Comparison of ENCODE assay signal across 15 cellular contexts in the genomic region with DNA sequence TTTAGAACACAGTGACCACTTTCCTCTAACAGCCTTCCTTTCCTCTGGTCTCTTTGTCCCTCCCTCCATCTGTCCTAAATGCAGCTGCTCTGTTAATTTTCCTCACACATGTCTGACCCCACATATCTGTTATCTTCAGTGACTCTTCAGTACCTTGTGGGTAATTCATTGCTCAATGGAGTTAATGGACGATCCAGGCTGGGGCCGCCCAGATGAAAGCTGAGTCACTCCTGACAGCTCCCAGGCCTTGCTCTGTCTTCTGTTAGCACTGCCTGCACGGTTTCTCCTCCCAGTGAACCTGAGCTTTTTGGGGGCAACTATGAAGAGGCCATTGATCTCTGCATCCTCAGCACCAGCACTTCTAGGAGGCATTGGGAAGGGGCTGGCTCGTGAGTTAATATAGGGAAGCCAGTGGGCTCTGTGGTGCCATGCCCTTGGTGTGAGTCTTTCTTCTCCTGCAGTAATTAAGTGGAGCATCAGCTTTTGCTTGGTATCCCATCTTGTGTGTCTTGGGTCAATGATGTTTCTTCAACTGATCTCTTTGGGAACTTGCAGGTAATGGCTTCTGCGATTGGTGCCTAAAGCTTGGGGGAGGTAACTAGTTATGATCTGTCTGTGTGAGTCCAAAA.
DNase-seq lines count a peak whose midpoint lies in the region; ATAC-seq, FAIRE-seq and TF ChIP-seq lines count a peak whose summit lies in the region.
"Had no signal": no experiment of that assay in that cellular context is flagged by ENCODE, and none has a peak within 500 bp of the region (broad histone marks: within the 10 kb centered on the region; RNA-seq: fewer than 3 reads in every experiment).

No MANE protein-coding gene starts in this region.

- H3K9me3 ChIP-seq in mammary epithelial cell (replicated peaks; ENCODE audit: insufficient read depth, low read length) (no peaks in the 10 kb centered on the region), HepG2 (ENCODE audit: low read length) (peaks cover 5% of the 10 kb centered on the region; the same call in 1 of the 2 replicates)

- FAIRE-seq in HepG2 (lab: Jason Lieb, UNC): peak; percentile 60

- H3K4me1 ChIP-seq in mammary epithelial cell (ENCODE audit: insufficient read depth, low read length) (peaks cover 11% of the 10 kb centered on the region), HepG2 (ENCODE audit: insufficient read depth, low read length) (peaks cover 13% of the 10 kb centered on the region)
- H3K4me1 ChIP-seq: heart left ventricle had no signal

- H3K4me2 ChIP-seq in mammary epithelial cell (ENCODE audit: insufficient read depth, low read depth, low read length) (no peak overlapping the region), HepG2 (ENCODE audit: low read depth, low read length) (no peak overlapping the region)

- H3K27ac ChIP-seq in mammary epithelial cell (ENCODE audit: insufficient read depth, low read depth, low read length): no peak overlapping the region
- H3K27ac ChIP-seq in HepG2 (ENCODE audit: extremely low read length, insufficient read depth, low read length): no peak overlapping the region
- H3K27ac ChIP-seq: coronary artery, heart left ventricle had no signal

- in situ Hi-C loops in mammary epithelial cell (cut with MboI; ENCODE audit: low sequenced_read_pairs in 2 of 2) (no loop called here), HepG2 (cut with HindIII; ENCODE audit: extremely low pct_ligation_motif_present, low pct_unique_long_range_greater_than_20kb) (no loop called here)

- H3K79me2 ChIP-seq in mammary epithelial cell (ENCODE audit: insufficient read depth, low read length) (no peaks in the 10 kb centered on the region), HepG2 (ENCODE audit: insufficient read depth, low read length) (no peaks in the 10 kb centered on the region)

- H3K9ac ChIP-seq in mammary epithelial cell (ENCODE audit: insufficient read depth, low read length) (no peak overlapping the region), HepG2 (ENCODE audit: insufficient read depth, low read depth, low read length) (no peak overlapping the region)

- TF ChIP-seq CTCF in mammary epithelial cell (conservative IDR thresholded peaks at IDR 0.05 in 1 of 2, IDR thresholded peaks at IDR 0.05 in 1 of 2; ENCODE audit: extremely low read depth in 1 of 2, insufficient read depth in 1 of 2, low read depth in 1 of 2, low read length in 2 of 2) (no peak), HepG2 (CRISPR knock-in tag; IDR thresholded peaks at IDR 0.05) (no peak)

- TF ChIP-seq POLR2A in HepG2 (IDR thresholded peaks at IDR 0.05; ENCODE audit: insufficient read depth in 1 of 2, low read depth in 2 of 2, low read length in 2 of 2): no peak

- 58% methylated on average over 5 of the region's 5 CpGs for WGBS in mammary epithelial cell (ENCODE audit: low coverage, missing lambda C conversion rate)
- WGBS in HepG2 (ENCODE audit: low lambda C conversion rate): 46% methylated on average over 5 of the region's 5 CpGs

- no peak for TF ChIP-seq RAD21 in HepG2 (CRISPR knock-in tag; IDR thresholded peaks at IDR 0.05)

- CTCF ChIA-PET in mammary epithelial cell (lab: Charles Lee; ENCODE audit: low non-redundant PET): no interaction called here
- CTCF ChIA-PET in HepG2 (lab: Yijun Ruan, JAX; ENCODE audit: low intra/inter-chr PET ratio, low total read pairs): no interaction called here

- no peak overlapping the region for H3K4me3 ChIP-seq in mammary epithelial cell (replicated peaks in 1 of 3; ENCODE audit: insufficient read depth in 1 of 3, low read depth in 2 of 3, low read length in 3 of 3)
- no peak overlapping the region for H3K4me3 ChIP-seq in HepG2 (replicated peaks in 1 of 3; ENCODE audit: insufficient read depth in 1 of 3, low read depth in 2 of 3, low read length in 3 of 3)
- H3K4me3 ChIP-seq: coronary artery, heart left ventricle had no signal

- DNase-seq in ELF-1 (ENCODE audit: low read depth, low spot score) (peak; percentile 32), MV-4-11 (lab: John Stamatoyannopoulos, UW) (peak; percentile 73), mammary epithelial cell (peak; percentile 69), HepG2 (ENCODE audit: low spot score) (peak; percentile 68), medulla oblongata (ENCODE audit: extremely low spot score) (no peak), hippocampal formation (lab: John Stamatoyannopoulos, UW) (no peak)
- no peak for DNase-seq in stimulated activated naive CD4-positive, alpha-beta T cell treated with Interleukin-2 at 50 U/mL for 16 hours (lab: John Stamatoyannopoulos, UW)
- DNase-seq: C1 segment of cervical spinal cord; heart left ventricle; mesendoderm; NCI-H187; stimulated activated naive B cell treated with anti-CD40 and anti-IgM and Interleukin-4, amounts not matched to agents 10 μg/mL and 1 μg/mL and 100 μg/mL, for 72 hours; T1000 had no signal

- no peak for TF ChIP-seq EP300 in HepG2 (IDR thresholded peaks at IDR 0.05; ENCODE audit: low read depth in 2 of 2, low read length in 2 of 2)
- TF ChIP-seq EP300 in HepG2 (CRISPR knock-in tag; IDR thresholded peaks at IDR 0.05; ENCODE audit: borderline replicate concordance): no peak

- H3K27me3 ChIP-seq in mammary epithelial cell (ENCODE audit: insufficient read depth, low read length): no peaks in the 10 kb centered on the region
- no peaks in the 10 kb centered on the region for H3K27me3 ChIP-seq in HepG2 (ENCODE audit: control insufficient read depth in 1 of 2, insufficient read depth in 2 of 2, low read length in 2 of 2)

- dilution Hi-C loops in mammary epithelial cell (cut with HindIII; ENCODE audit: low sequenced_read_pairs): no loop called here

- no peaks in the 10 kb centered on the region for H3K36me3 ChIP-seq in mammary epithelial cell (ENCODE audit: insufficient read depth, low read length)
- H3K36me3 ChIP-seq in HepG2 (replicated peaks in 1 of 2; ENCODE audit: control insufficient read depth in 1 of 2, insufficient read depth in 2 of 2, low read length in 2 of 2): peaks cover 0 to 10% of the 10 kb centered on the region in 2 experiments; a peak in 2 of 5 replicates
- H3K36me3 ChIP-seq: heart left ventricle had no signal

- no TSS peak for BruUV-seq in mammary epithelial cell (replicated peaks; lab: Mats Ljungman, UMichigan)
- BruUV-seq in HepG2 (replicated peaks; lab: Mats Ljungman, UMichigan): no TSS peak

- H4K20me1 ChIP-seq in mammary epithelial cell (ENCODE audit: insufficient read depth, low read length): no peaks in the 10 kb centered on the region
- H4K20me1 ChIP-seq in HepG2 (ENCODE audit: insufficient read depth, low read length): no peaks in the 10 kb centered on the region

- H2AFZ ChIP-seq in mammary epithelial cell (ENCODE audit: low read depth, low read length) (no peak overlapping the region), HepG2 (ENCODE audit: low read length) (no peak overlapping the region)

- POLR2A ChIA-PET in HepG2 (lab: Yijun Ruan, JAX): no interaction called here

- intact Hi-C loops in mammary epithelial cell (cut with micrococcal nuclease): no loop called here
- intact Hi-C loops in HepG2 (cut with micrococcal nuclease; ENCODE audit: unreplicated experiment): no loop called here

- ATAC-seq in HepG2: peak; percentile 97
- no peak for ATAC-seq in HG02852 (IDR thresholded peaks at IDR 0.05; ENCODE audit: unreplicated experiment)
- ATAC-seq: heart left ventricle; stimulated activated naive B cell treated with anti-CD40 and anti-IgM and Interleukin-4, amounts not matched to agents 10 μg/mL and 1 μg/mL and 100 μg/mL, for 72 hours had no signal

TF ChIP-seq in HepG2, 621 proteins besides CTCF, POLR2A, EP300 and RAD21:
- peak; percentile 30; the same call in 1 of the 2 replicates for TF ChIP-seq CEBPG (CRISPR knock-in tag; IDR thresholded peaks at IDR 0.05)
- TF ChIP-seq BHLHE40 (IDR thresholded peaks at IDR 0.05; ENCODE audit: low read length): peak; percentile 84
- peak; percentile 76; the same call in 1 of the 2 replicates for TF ChIP-seq NFE2 (CRISPR knock-in tag; IDR thresholded peaks at IDR 0.05)
- peak; percentile 54 for TF ChIP-seq XRCC5 (optimal IDR thresholded peaks at IDR 0.05; ENCODE audit: low read length)
- no peak for TF ChIP-seq HOXD1 (CRISPR knock-in tag; IDR thresholded peaks at IDR 0.05)
- TF ChIP-seq FOSL2 (CRISPR knock-in tag; IDR thresholded peaks at IDR 0.05): peak; percentile 76
- peak; percentile 22 for TF ChIP-seq YY1 (IDR thresholded peaks at IDR 0.05; ENCODE audit: insufficient read depth, insufficient replicate concordance, low read depth, low read length)
- TF ChIP-seq, protein P1, sequence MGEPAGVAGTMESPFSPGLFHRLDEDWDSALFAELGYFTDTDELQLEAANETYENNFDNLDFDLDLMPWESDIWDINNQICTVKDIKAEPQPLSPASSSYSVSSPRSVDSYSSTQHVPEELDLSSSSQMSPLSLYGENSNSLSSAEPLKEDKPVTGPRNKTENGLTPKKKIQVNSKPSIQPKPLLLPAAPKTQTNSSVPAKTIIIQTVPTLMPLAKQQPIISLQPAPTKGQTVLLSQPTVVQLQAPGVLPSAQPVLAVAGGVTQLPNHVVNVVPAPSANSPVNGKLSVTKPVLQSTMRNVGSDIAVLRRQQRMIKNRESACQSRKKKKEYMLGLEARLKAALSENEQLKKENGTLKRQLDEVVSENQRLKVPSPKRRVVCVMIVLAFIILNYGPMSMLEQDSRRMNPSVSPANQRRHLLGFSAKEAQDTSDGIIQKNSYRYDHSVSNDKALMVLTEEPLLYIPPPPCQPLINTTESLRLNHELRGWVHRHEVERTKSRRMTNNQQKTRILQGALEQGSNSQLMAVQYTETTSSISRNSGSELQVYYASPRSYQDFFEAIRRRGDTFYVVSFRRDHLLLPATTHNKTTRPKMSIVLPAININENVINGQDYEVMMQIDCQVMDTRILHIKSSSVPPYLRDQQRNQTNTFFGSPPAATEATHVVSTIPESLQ (CRISPR knock-in tag; conservative IDR thresholded peaks at IDR 0.05): no peak
- TF ChIP-seq CEBPB (IDR thresholded peaks at IDR 0.05; ENCODE audit: borderline replicate concordance, low read depth, low read length): peak; percentile 54; the same call in 1 of the 2 replicates
- peak; percentile 63; the same call in 1 of the 2 replicates for TF ChIP-seq NFE2L2 (IDR thresholded peaks at IDR 0.05; ENCODE audit: low read length)
- TF ChIP-seq TCF7L2 (IDR thresholded peaks at IDR 0.05; ENCODE audit: low read depth, low read length): no peak
- TF ChIP-seq NFE2L1 (CRISPR knock-in tag; IDR thresholded peaks at IDR 0.05; ENCODE audit: borderline replicate concordance): 0 out of 2 replicates have a peak, but pooled peaks have one; percentile 47

Comparison
In these comparisons a context has a peak if more than half of its experiments do, and no peak if none do; other contexts are left out.
1. DNase-seq: peak in ELF-1 (single experiment), MV-4-11 (single experiment), mammary epithelial cell (single experiment) and HepG2 (single experiment); none in medulla oblongata (single experiment), stimulated activated naive CD4-positive, alpha-beta T cell treated with Interleukin-2 at 50 U/mL for 16 hours (single experiment) and hippocampal formation (0 of 2).